ENCODE assay signal across 27 cellular contexts in the genomic region with DNA sequence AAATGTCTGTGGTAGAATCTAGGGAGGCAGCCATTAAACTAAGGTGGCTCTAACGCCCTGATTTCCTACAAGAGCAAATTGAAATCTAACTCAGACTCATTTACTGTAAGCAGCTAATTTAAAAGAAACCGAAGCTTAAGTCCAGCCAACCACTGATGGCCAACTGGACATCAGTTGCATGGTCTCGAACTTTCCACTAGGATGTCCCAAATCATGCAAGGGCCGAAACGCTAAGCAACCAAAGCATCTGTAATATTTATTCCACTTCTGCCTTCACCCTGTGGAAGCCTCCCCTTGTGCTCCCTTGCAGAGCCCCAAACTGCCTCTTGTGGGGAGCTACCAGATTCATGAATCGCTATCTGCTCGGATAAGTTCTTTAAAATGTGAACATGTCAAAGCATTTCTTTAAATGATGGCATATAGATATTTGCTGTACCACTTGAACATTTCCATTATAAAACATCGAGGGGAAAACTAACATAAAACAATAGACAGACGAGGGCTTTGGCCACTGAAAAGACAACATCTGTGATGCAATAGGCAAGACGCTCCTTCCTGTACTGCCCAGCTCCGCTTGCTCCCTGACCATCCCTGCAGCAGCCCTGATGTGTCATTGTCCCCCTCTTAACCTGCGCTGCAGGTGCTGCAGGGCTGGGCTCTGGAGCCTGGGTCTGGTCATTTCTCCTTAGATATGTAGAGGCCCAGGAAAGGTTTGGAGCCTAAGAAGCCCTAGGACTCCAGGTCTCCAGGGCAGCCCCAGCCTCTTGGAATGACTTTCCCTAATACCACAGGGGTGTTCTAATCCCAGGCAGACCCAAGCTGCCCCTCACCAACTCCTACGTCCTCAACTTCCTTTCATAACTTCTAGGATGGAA. TPM values are rescaled to one million over a fixed set of nuclear protein-coding genes. Genes with fewer than 3 reads are reported as not detected.
DNase-seq lines count a peak whose midpoint lies in the region; ATAC-seq and TF ChIP-seq lines count a peak whose summit lies in the region.
"Had no signal": no experiment of that assay in that cellular context is flagged by ENCODE, and none has a peak within 500 bp of the region (broad histone marks: within the 10 kb centered on the region; RNA-seq: fewer than 3 reads in every experiment).

No MANE protein-coding gene starts in this region.

- TF ChIP-seq CTCF in WERI-Rb-1 (IDR thresholded peaks at IDR 0.05; ENCODE audit: low read depth, low read length) (no peak), upper lobe of right lung (IDR thresholded peaks at IDR 0.05) (no peak)

- H3K9me3 ChIP-seq in WERI-Rb-1 (ENCODE audit: severe bottlenecking) (no peaks in the 10 kb centered on the region), upper lobe of right lung (no peaks in the 10 kb centered on the region)
- H3K9me3 ChIP-seq: HAP-1 had no signal

- peak overlapping the region; percentile 22 for H3K27ac Mint-ChIP-seq in activated T-cell treated with anti-CD3 and anti-CD28 coated beads, Interleukin-2, amount 50 U/mL, for 72 hours
- H3K27ac Mint-ChIP-seq: CD4-positive, CD25-positive, alpha-beta regulatory T cell; HFFc6 had no signal

- H3K36me3 Mint-ChIP-seq in activated T-cell treated with anti-CD3 and anti-CD28 coated beads, Interleukin-2, amount 50 U/mL, for 72 hours (ENCODE audit: insufficient read depth in 2 of 2): no peaks in the 10 kb centered on the region
- H3K36me3 Mint-ChIP-seq: CD4-positive, CD25-positive, alpha-beta regulatory T cell had no signal

- ATAC-seq in activated T-cell treated with anti-CD3 and anti-CD28 coated beads, Interleukin-2, amount 50 U/mL, for 72 hours (replicated peaks in 1 of 2): no peak
- no peak for ATAC-seq in upper lobe of right lung
- no peak for ATAC-seq in GM18909 (IDR thresholded peaks at IDR 0.05; ENCODE audit: poor library complexity, unreplicated experiment)

- no peak for DNase-seq in activated T-cell treated with anti-CD3 and anti-CD28 coated beads, Interleukin-2, amount 50 U/mL, for 72 hours
- DNase-seq in activated T-cell treated with anti-CD3 and anti-CD28 coated beads, Interleukin-2, amount 50 U/mL, for 1 hour: no peak
- DNase-seq in WERI-Rb-1 (no peak), mesenteric fat pad (ENCODE audit: low spot score) (peak; percentile 57), upper lobe of right lung (peak; percentile 35), amniotic stem cell (lab: John Stamatoyannopoulos, UW) (no peak)
- DNase-seq: 8988T; ACHN; CD4-positive, CD25-positive, alpha-beta regulatory T cell; DMS153; DND-41; GOT3; HFFc6; KBM-7; NCI-H2029; NCI-H446 treated with DMSO at 0.1 percent for 48 hours; NCI-H526; NCI-H82; NK-92 treated with Interleukin-12 subunit alpha and Interleukin-12 subunit beta, amount 100 ng/mL, for 24 hours; PC-9; RPMI8226; SHP77 had no signal

- no peaks in the 10 kb centered on the region for H3K9me3 Mint-ChIP-seq in activated T-cell treated with anti-CD3 and anti-CD28 coated beads, Interleukin-2, amount 50 U/mL, for 72 hours
- H3K9me3 Mint-ChIP-seq: CD4-positive, CD25-positive, alpha-beta regulatory T cell; HFFc6 had no signal

- H3K36me3 ChIP-seq in WERI-Rb-1: peaks cover 9% of the 10 kb centered on the region
- H3K36me3 ChIP-seq in upper lobe of right lung: no peaks in the 10 kb centered on the region
- H3K36me3 ChIP-seq: HAP-1 had no signal

- no peak overlapping the region for H3K4me3 Mint-ChIP-seq in activated T-cell treated with anti-CD3 and anti-CD28 coated beads, Interleukin-2, amount 50 U/mL, for 72 hours
- H3K4me3 Mint-ChIP-seq: CD4-positive, CD25-positive, alpha-beta regulatory T cell; HFFc6 had no signal

- no peaks in the 10 kb centered on the region for H3K4me1 Mint-ChIP-seq in activated T-cell treated with anti-CD3 and anti-CD28 coated beads, Interleukin-2, amount 50 U/mL, for 72 hours (ENCODE audit: low read depth)
- H3K4me1 Mint-ChIP-seq: CD4-positive, CD25-positive, alpha-beta regulatory T cell had no signal

- H3K27me3 ChIP-seq in WERI-Rb-1 (ENCODE audit: insufficient read depth, low read depth, severe bottlenecking) (no peaks in the 10 kb centered on the region), upper lobe of right lung (no peaks in the 10 kb centered on the region)

- H3K4me3 ChIP-seq in WERI-Rb-1 (ENCODE audit: low read depth, low read length) (no peak overlapping the region), upper lobe of right lung (no peak overlapping the region)
- H3K4me3 ChIP-seq: HAP-1, PC-9 had no signal

- intact Hi-C loops in upper lobe of right lung (cut with DNase I): no loop called here

- H3K27ac ChIP-seq in WERI-Rb-1 (peak overlapping the region; percentile 91), upper lobe of right lung (no peak overlapping the region)
- H3K27ac ChIP-seq: PC-9 had no signal

- H3K27me3 Mint-ChIP-seq in activated T-cell treated with anti-CD3 and anti-CD28 coated beads, Interleukin-2, amount 50 U/mL, for 72 hours (ENCODE audit: low read depth): peaks cover 13% of the 10 kb centered on the region

- no peaks in the 10 kb centered on the region for H3K4me1 ChIP-seq in upper lobe of right lung
- H3K4me1 ChIP-seq: HAP-1 had no signal

RNA-seq across cellular contexts. Expression of a gene that starts 2.9 kb away (rescaled TPM):
- not detected for total RNA-seq in activated T-cell treated with anti-CD3 and anti-CD28 coated beads, Interleukin-2, amount 50 U/mL, for 72 hours
- total RNA-seq in mesenteric fat pad (not detected), upper lobe of right lung (not detected)
- total RNA-seq: CD4-positive, CD25-positive, alpha-beta regulatory T cell; HFFc6; LHCN-M2; MCF 10A; PC-9; SK-MEL-5 had no signal

RNA-seq across cellular contexts. Expression of a gene that starts 23.0 kb away (rescaled TPM):
- total RNA-seq in activated T-cell treated with anti-CD3 and anti-CD28 coated beads, Interleukin-2, amount 50 U/mL, for 72 hours: not detected
- total RNA-seq in mesenteric fat pad (not detected), upper lobe of right lung (not detected)
- total RNA-seq: CD4-positive, CD25-positive, alpha-beta regulatory T cell; HFFc6; LHCN-M2; MCF 10A; PC-9; SK-MEL-5 had no signal

RNA-seq across cellular contexts. Expression of a gene that starts 38.9 kb away (rescaled TPM):
- total RNA-seq in activated T-cell treated with anti-CD3 and anti-CD28 coated beads, Interleukin-2, amount 50 U/mL, for 72 hours: under 1 TPM; 0.36 to 0.46 TPM
- total RNA-seq in mesenteric fat pad: 0.10 TPM
- 0.41 TPM for total RNA-seq in upper lobe of right lung
- total RNA-seq: CD4-positive, CD25-positive, alpha-beta regulatory T cell; SK-MEL-5 had no signal

RNA-seq across cellular contexts. Expression of a gene that starts 45.2 kb away (rescaled TPM):
- under 1 TPM; 0.19 TPM for total RNA-seq in activated T-cell treated with anti-CD3 and anti-CD28 coated beads, Interleukin-2, amount 50 U/mL, for 72 hours
- total RNA-seq in mesenteric fat pad (0.26 TPM), upper lobe of right lung (16.8 TPM)
- total RNA-seq: CD4-positive, CD25-positive, alpha-beta regulatory T cell; HFFc6; LHCN-M2; MCF 10A; PC-9; SK-MEL-5 had no signal

Comparison
In these comparisons a context has a peak if more than half of its experiments do, and no peak if none do; other contexts are left out.
1. DNase-seq: peak in mesenteric fat pad (single experiment) and upper lobe of right lung (single experiment); none in activated T-cell treated with anti-CD3 and anti-CD28 coated beads, Interleukin-2, amount 50 U/mL, for 72 hours (0 of 2), activated T-cell treated with anti-CD3 and anti-CD28 coated beads, Interleukin-2, amount 50 U/mL, for 1 hour (single experiment), WERI-Rb-1 (single experiment) and amniotic stem cell (single experiment).